16 cellular contexts compared by ENCODE assay signal in the genomic region with DNA sequence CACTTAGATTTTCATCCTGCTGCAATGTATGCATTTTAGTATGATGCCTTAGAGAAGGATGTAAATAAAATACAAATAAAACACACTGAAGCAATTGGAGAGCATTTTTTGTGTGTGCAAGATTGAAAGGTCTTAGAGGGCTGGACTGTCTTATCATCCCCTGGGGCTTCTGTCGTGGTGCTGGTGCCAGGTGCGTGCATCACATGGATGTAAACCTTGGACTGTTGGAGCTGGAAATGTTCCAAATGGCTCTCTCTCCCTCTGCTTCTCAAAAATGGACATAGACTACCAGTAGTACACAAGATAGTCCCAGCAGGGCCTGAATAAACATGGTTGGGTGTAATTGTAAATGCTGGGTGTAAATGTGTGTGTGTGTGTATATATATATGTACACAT. TPM values are rescaled to one million over a fixed set of nuclear protein-coding genes. Genes with fewer than 3 reads are reported as not detected.
DNase-seq lines count a peak whose midpoint lies in the region; ATAC-seq, FAIRE-seq and TF ChIP-seq lines count a peak whose summit lies in the region.
"Had no signal": no experiment of that assay in that cellular context is flagged by ENCODE, and none has a peak within 500 bp of the region (broad histone marks: within the 10 kb centered on the region; RNA-seq: fewer than 3 reads in every experiment).

No MANE protein-coding gene starts in this region.

- H2AFZ ChIP-seq in ACC112 (ENCODE audit: low read length, unreplicated experiment) (no peak overlapping the region), endothelial cell of umbilical vein (ENCODE audit: low read depth, low read length) (no peak overlapping the region)

- no peak for TF ChIP-seq POLR2A in endothelial cell of umbilical vein (IDR thresholded peaks at IDR 0.05; ENCODE audit: low read depth, low read length)

- H3K4me1 ChIP-seq in ACC112 (ENCODE audit: control insufficient read depth, insufficient read depth, low read length, unreplicated experiment) (peaks cover 70% of the 10 kb centered on the region), endothelial cell of umbilical vein (ENCODE audit: control insufficient read depth, extremely low read depth, insufficient read depth, low read length) (peaks cover 24% of the 10 kb centered on the region)

- no peaks in the 10 kb centered on the region for H3K36me3 ChIP-seq in ACC112 (ENCODE audit: insufficient read depth, low read length)
- no peaks in the 10 kb centered on the region for H3K36me3 ChIP-seq in endothelial cell of umbilical vein (ENCODE audit: control insufficient read depth in 2 of 2, extremely low read depth in 1 of 2, insufficient read depth in 2 of 2, low read length in 2 of 2)
- H3K36me3 ChIP-seq: tibial artery had no signal

- no peak overlapping the region for H3K9ac ChIP-seq in endothelial cell of umbilical vein (replicated peaks; ENCODE audit: extremely low read depth, insufficient read depth, low read length)

- no peak overlapping the region for H3K4me3 ChIP-seq in ACC112 (ENCODE audit: low read depth, low read length)
- H3K4me3 ChIP-seq in endothelial cell of umbilical vein (replicated peaks in 1 of 3; ENCODE audit: insufficient read depth in 1 of 3, low read depth in 1 of 3, low read length in 3 of 3) = no peak overlapping the region
- H3K4me3 ChIP-seq: tibial artery had no signal

- dilution Hi-C loops in endothelial cell of umbilical vein (cut with MboI; ENCODE audit: extremely low pct_ligation_motif_present, low sequenced_read_pairs) = no loop called here

- H3K79me2 ChIP-seq in ACC112 (ENCODE audit: control insufficient read depth, insufficient read depth, low read length, unreplicated experiment) (peaks cover 23% of the 10 kb centered on the region), endothelial cell of umbilical vein (ENCODE audit: control insufficient read depth, insufficient read depth, low read length) (no peaks in the 10 kb centered on the region)

- no peak for TF ChIP-seq CTCF in endothelial cell of umbilical vein (IDR thresholded peaks at IDR 0.05; ENCODE audit: extremely low read depth in 1 of 2, insufficient read depth in 1 of 2, low read depth in 1 of 2, low read length in 2 of 2)

- no peaks in the 10 kb centered on the region for H3K9me3 ChIP-seq in endothelial cell of umbilical vein (replicated peaks; ENCODE audit: control insufficient read depth, insufficient read depth, low read length)
- H3K9me3 ChIP-seq: tibial artery had no signal

- no peak for DNase-seq in HTR-8/SVneo (ENCODE audit: insufficient read length, low spot score)
- DNase-seq in NCI-H526 (lab: John Stamatoyannopoulos, UW) = peak; percentile 9 to 50
- DNase-seq in endothelial cell of umbilical vein (ENCODE audit: low read depth, low spot score) = no peak
- no peak for DNase-seq in activated CD8-positive, alpha-beta memory T cell treated with anti-CD3 and anti-CD28 coated beads, Interleukin-2, amount 50 U/mL, for 48 hours
- DNase-seq in activated CD4-positive, CD25-positive, alpha-beta regulatory T cell (lab: John Stamatoyannopoulos, UW) = no peak
- no peak for DNase-seq in left lobe of liver (ENCODE audit: low spot score)
- DNase-seq: activated naive CD4-positive, alpha-beta T cell treated with Interleukin-2 at 50 U/mL for 16 hours; aorta; CD4-positive, alpha-beta memory T cell; NCI-H2029 treated with DMSO at 0.1 percent for 48 hours; tibial artery had no signal

- BruUV-seq in endothelial cell of umbilical vein (replicated peaks; lab: Mats Ljungman, UMichigan) = no TSS peak

- CTCF ChIA-PET in endothelial cell of umbilical vein (lab: Charles Lee) = interaction anchor here (1.0 to 1.5 kb wide), 7 partner anchors 17 to 69 kb away, joined by 3 to 9 read pairs (median 4); no protein-coding TSS in a partner anchor

- no peaks in the 10 kb centered on the region for H3K27me3 ChIP-seq in ACC112 (ENCODE audit: insufficient read depth, low read length)
- H3K27me3 ChIP-seq in endothelial cell of umbilical vein (ENCODE audit: control insufficient read depth in 2 of 2, insufficient read depth in 2 of 2, low read length in 2 of 2) = no peaks in the 10 kb centered on the region
- H3K27me3 ChIP-seq: tibial artery had no signal

- H4K20me1 ChIP-seq in endothelial cell of umbilical vein (replicated peaks; ENCODE audit: control insufficient read depth, extremely low read depth, insufficient read depth, low read length) = no peaks in the 10 kb centered on the region

- FAIRE-seq in HTR-8/SVneo (lab: Jason Lieb, UNC) (peak; percentile 88), endothelial cell of umbilical vein (lab: Jason Lieb, UNC) (no peak)
- FAIRE-seq: colon had no signal

- no peaks in the 10 kb centered on the region for H3K9me1 ChIP-seq in endothelial cell of umbilical vein (replicated peaks; ENCODE audit: control insufficient read depth, extremely low read depth, insufficient read depth, low read length)

- peak overlapping the region; percentile 14 for H3K4me2 ChIP-seq in endothelial cell of umbilical vein (ENCODE audit: insufficient read depth, low read length)

- intact Hi-C loops in endothelial cell of umbilical vein (cut with micrococcal nuclease) = loop anchor here (2.0 kb wide), 1 partner anchor 40 kb away; the partner anchor contains the start of gene CORO2B

- ATAC-seq in GM21717 (IDR thresholded peaks at IDR 0.05; ENCODE audit: unreplicated experiment) (no peak), left lobe of liver (no peak)
- ATAC-seq: stimulated activated memory B cell treated with anti-CD40 and anti-IgM and Interleukin-4, amounts not matched to agents 10 μg/mL and 1 μg/mL and 100 μg/mL, for 72 hours had no signal

- H3K27ac ChIP-seq in ACC112 (ENCODE audit: low read depth, low read length) (peak overlapping the region; percentile 95), endothelial cell of umbilical vein (ENCODE audit: insufficient read depth, low read depth, low read length) (no peak overlapping the region)
- H3K27ac ChIP-seq: RWPE1, tibial artery had no signal

- POLR2A ChIA-PET in endothelial cell of umbilical vein (lab: Charles Lee) = no interaction called here

TF ChIP-seq in endothelial cell of umbilical vein, 7 proteins besides CTCF, POLR2A, EP300 and RAD21:
- TF ChIP-seq MYC (IDR thresholded peaks at IDR 0.05; ENCODE audit: low read depth, low read length) (no peak), EZH2 (IDR thresholded peaks at IDR 0.05; ENCODE audit: borderline replicate concordance, low read depth, low read length, severe bottlenecking) (no peak), POLR2AphosphoS5 (IDR thresholded peaks at IDR 0.05; ENCODE audit: insufficient read depth, low read depth, low read length) (no peak), FOS (IDR thresholded peaks at IDR 0.05; ENCODE audit: borderline replicate concordance, insufficient read depth, low read length) (no peak), JUN (IDR thresholded peaks at IDR 0.05; ENCODE audit: borderline replicate concordance, insufficient read depth, insufficient read length, low read depth) (no peak), GATA2 (IDR thresholded peaks at IDR 0.05; ENCODE audit: insufficient read depth, insufficient read length, low read depth, low read length) (no peak)
- TF ChIP-seq, protein P1, sequence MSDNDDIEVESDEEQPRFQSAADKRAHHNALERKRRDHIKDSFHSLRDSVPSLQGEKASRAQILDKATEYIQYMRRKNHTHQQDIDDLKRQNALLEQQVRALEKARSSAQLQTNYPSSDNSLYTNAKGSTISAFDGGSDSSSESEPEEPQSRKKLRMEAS (IDR thresholded peaks at IDR 0.05; ENCODE audit: insufficient read depth, insufficient read length) = no peak

RNA-seq across cellular contexts. Expression of gene CORO2B, which starts 40.5 kb away (rescaled TPM):
- total RNA-seq in endothelial cell of umbilical vein = 2.9 and 3.7 TPM in 2 replicates
- 2.4 and 2.9 TPM in 2 replicates for polyA plus RNA-seq in endothelial cell of umbilical vein
- 2.0 and 2.2 TPM in 2 replicates for polyA plus RNA-seq in endothelial cell of umbilical vein (2011; cell fraction: cytosol; rRNA removed)
- 2.3 TPM in 2 replicates for polyA plus RNA-seq in endothelial cell of umbilical vein (2011; cell fraction: nucleus; rRNA removed)
- 0.50 and 1.1 TPM in 2 replicates for polyA plus RNA-seq in endothelial cell of umbilical vein (2012)
- 2.6 and 2.7 TPM in 2 replicates for polyA minus RNA-seq in endothelial cell of umbilical vein
- not detected for polyA minus RNA-seq in endothelial cell of umbilical vein (2011; cell fraction: cytosol; rRNA and poly(A)+ RNA removed)
- 0.91 and 1.3 TPM in 2 replicates for polyA minus RNA-seq in endothelial cell of umbilical vein (2011; cell fraction: nucleus; rRNA and poly(A)+ RNA removed)
- total RNA-seq in left lobe of liver = 0.35 TPM
- total RNA-seq: CD4-positive, alpha-beta memory T cell had no signal
- polyA plus RNA-seq: CD4-positive, alpha-beta memory T cell had no signal

Comparison
In these comparisons a context has a peak if more than half of its experiments do, and no peak if none do; other contexts are left out.
1. DNase-seq: peak in NCI-H526 (2 of 2); none in HTR-8/SVneo (single experiment), endothelial cell of umbilical vein (single experiment), activated CD8-positive, alpha-beta memory T cell treated with anti-CD3 and anti-CD28 coated beads, Interleukin-2, amount 50 U/mL, for 48 hours (single experiment), activated CD4-positive, CD25-positive, alpha-beta regulatory T cell (0 of 4) and left lobe of liver (single experiment).